In genomic region chr1:198157847-198158765, GRCh38 we compare ENCODE assay signal across 8 cellular contexts. TPM values are rescaled to one million over a fixed set of nuclear protein-coding genes. Genes with fewer than 3 reads are reported as not detected.
DNase-seq lines count a peak whose midpoint lies in the region; ATAC-seq, FAIRE-seq and TF ChIP-seq lines count a peak whose summit lies in the region.

No MANE protein-coding gene starts in this region.

- no peaks in the 10 kb centered on the region for H3K9me3 ChIP-seq in H1 (ENCODE audit: insufficient read depth in 2 of 2, low read depth in 1 of 2, low read length in 1 of 2)
- H3K9me3 ChIP-seq in naive thymus-derived CD4-positive, alpha-beta T cell (ENCODE audit: control insufficient read depth in 2 of 3, low read length in 3 of 3): no peaks in the 10 kb centered on the region

- H3K36me3 Mint-ChIP-seq in CD14-positive monocyte: no peaks in the 10 kb centered on the region
- peaks cover 0 to 10% (median 0%) of the 10 kb centered on the region in 5 donors for H3K36me3 Mint-ChIP-seq in naive thymus-derived CD4-positive, alpha-beta T cell

- no peak for TF ChIP-seq EP300 in H1 (IDR thresholded peaks at IDR 0.05; ENCODE audit: borderline replicate concordance in 1 of 2, low read depth in 2 of 2, low read length in 2 of 2)

- TF ChIP-seq RAD21 in H1 (IDR thresholded peaks at IDR 0.05 in 1 of 2, conservative IDR thresholded peaks at IDR 0.05 in 1 of 2; ENCODE audit: low read depth in 2 of 2, low read length in 2 of 2): no peak

- in situ Hi-C loops in SK-MEL-5 (cut with HindIII; ENCODE audit: low pct_unique_long_range_greater_than_20kb, low sequenced_read_pairs): no loop called here

- no peaks in the 10 kb centered on the region for H4K20me1 ChIP-seq in H1 (replicated peaks in 1 of 2; ENCODE audit: control insufficient read depth in 1 of 2, insufficient read depth in 2 of 2, low read length in 2 of 2)

- no peaks in the 10 kb centered on the region for H3K9me3 Mint-ChIP-seq in CD14-positive monocyte
- H3K9me3 Mint-ChIP-seq in naive thymus-derived CD4-positive, alpha-beta T cell: peaks cover 0 to 2% (median 0%) of the 10 kb centered on the region in 11 donors

- H3K36me3 ChIP-seq in H1 (ENCODE audit: control insufficient read depth in 2 of 4, insufficient read depth in 4 of 4, low read length in 3 of 4): no peaks in the 10 kb centered on the region
- H3K36me3 ChIP-seq in naive thymus-derived CD4-positive, alpha-beta T cell (ENCODE audit: control insufficient read depth in 2 of 3, insufficient read depth in 3 of 3, low read length in 3 of 3): peaks cover 0 to 10% (median 0%) of the 10 kb centered on the region in 3 experiments

- peak overlapping the region; percentile 84 to 85 for H3K4me2 ChIP-seq in H1 (ENCODE audit: insufficient read depth in 1 of 2, low read depth in 2 of 2, low read length in 2 of 2)

- no peak for DNase-seq in CD14-positive monocyte (ENCODE audit: low spot score)
- DNase-seq in H4 (ENCODE audit: low spot score): peak; percentile 20
- peak; percentile 22 for DNase-seq in SK-MEL-5 (ENCODE audit: low read depth, low spot score)
- DNase-seq in H1 (ENCODE audit: low read depth in 1 of 2, low spot score in 2 of 2): no peak
- peak in 5 of 9 donors; percentile 43 to 50 (median 47) for DNase-seq in naive thymus-derived CD4-positive, alpha-beta T cell
- no peak for DNase-seq in DMS79 (lab: John Stamatoyannopoulos, UW)
- no peak for DNase-seq in 8988T

- CTCF ChIA-PET in H1 (lab: Charles Lee; ENCODE audit: partially characterized antibody): interaction anchor here (0.7 to 1.5 kb wide), 4 partner anchors 17 to 74 kb away, joined by 3 to 4 read pairs (median 4); no protein-coding TSS in a partner anchor
- CTCF ChIA-PET in naive thymus-derived CD4-positive, alpha-beta T cell (lab: Charles Lee): interaction anchor here (0.5 to 2.0 kb wide), 6 partner anchors 10 to 378 kb away, joined by 3 to 5 read pairs (median 3); no protein-coding TSS in a partner anchor

- H2BK20ac ChIP-seq in H1 (ENCODE audit: low read length): no peak overlapping the region

- no peak for FAIRE-seq in H1 (lab: Jason Lieb, UNC)

- intact Hi-C loops in CD14-positive monocyte (cut with micrococcal nuclease): no loop called here
- intact Hi-C loops in naive thymus-derived CD4-positive, alpha-beta T cell (cut with micrococcal nuclease): loop anchor here (1.0 to 5.0 kb wide), 22 partner anchors 15 to 1011 kb away; partner anchors contain the start of genes ASPM (in 2 of the 2), DENND1B (in 2 of the 2), C1orf53 (in 1 of the 2) and LHX9 (in 1 of the 2)

- no peak overlapping the region for H2BK120ac ChIP-seq in H1 (replicated peaks; ENCODE audit: low read depth, low read length)

- H3K56ac ChIP-seq in H1 (replicated peaks; ENCODE audit: insufficient read length, low read depth, low read length): no peak overlapping the region

- TF ChIP-seq POLR2A in H1 (IDR thresholded peaks at IDR 0.05; ENCODE audit: control extremely low read depth in 1 of 2, low read depth in 2 of 2, low read length in 2 of 2): peak in 1 of 2 experiments; percentile 51; a peak in 1 of 3 replicates

- H3K27me3 Mint-ChIP-seq in CD14-positive monocyte (ENCODE audit: low read depth in 3 of 3): peaks cover 0 to 2% (median 0%) of the 10 kb centered on the region in 3 donors
- H3K27me3 Mint-ChIP-seq in naive thymus-derived CD4-positive, alpha-beta T cell: no peaks in the 10 kb centered on the region

- H2BK15ac ChIP-seq in H1 (ENCODE audit: low read length): no peak overlapping the region

- H2AFZ ChIP-seq in H1 (ENCODE audit: low read length): peak overlapping the region; percentile 63

- H4K8ac ChIP-seq in H1 (ENCODE audit: extremely low read depth, insufficient read depth, low read length): peak overlapping the region; percentile 19; the same call in 1 of the 2 replicates

- no peak overlapping the region for H4K5ac ChIP-seq in H1 (ENCODE audit: insufficient read length, low read depth, low read length)

- peak overlapping the region; percentile 65 to 90 (median 72) for H3K9ac ChIP-seq in H1 (replicated peaks in 1 of 4; ENCODE audit: extremely low read depth in 1 of 4, low read depth in 3 of 4, low read length in 3 of 4)

- WGBS in H1 (ENCODE audit: extremely low coverage in 1 of 2, insufficient coverage in 1 of 2, insufficient read length in 1 of 2, insufficient replicate concordance in 2 of 2, low coverage in 1 of 2, low lambda C conversion rate in 2 of 2, missing lambda C conversion rate in 1 of 2), 2 experiments: 20% methylated on average over 17 of the region's 17 CpGs; no CpG with 5 or more reads in 1 of the 2 experiments

- H3K79me1 ChIP-seq in H1 (ENCODE audit: low read depth, low read length): peaks cover 3% of the 10 kb centered on the region; the same call in 1 of the 2 replicates

- H3K4me1 ChIP-seq in H1 (replicated peaks in 1 of 4; ENCODE audit: control insufficient read depth in 3 of 4, insufficient read depth in 4 of 4, low read length in 3 of 4): peaks cover 0 to 16% (median 6%) of the 10 kb centered on the region in 4 experiments; a peak in 6 of 7 replicates
- H3K4me1 ChIP-seq in naive thymus-derived CD4-positive, alpha-beta T cell (ENCODE audit: control insufficient read depth in 2 of 2, insufficient read depth in 2 of 2, low read length in 2 of 2): peaks cover 35 to 41% of the 10 kb centered on the region in 2 donors

- peak; percentile 11 for ATAC-seq in naive thymus-derived CD4-positive, alpha-beta T cell
- ATAC-seq in GM21737 (IDR thresholded peaks at IDR 0.05; ENCODE audit: unreplicated experiment): no peak

- no peak overlapping the region for H3K14ac ChIP-seq in H1 (ENCODE audit: insufficient read length)

- H3K4me1 Mint-ChIP-seq in CD14-positive monocyte: peaks cover 44% of the 10 kb centered on the region
- H3K4me1 Mint-ChIP-seq in naive thymus-derived CD4-positive, alpha-beta T cell: peaks cover 31 to 60% (median 52%) of the 10 kb centered on the region in 7 donors

- H2AK5ac ChIP-seq in H1 (ENCODE audit: low read depth, low read length): peak overlapping the region; percentile 44; the same call in 1 of the 2 replicates

- peak overlapping the region; percentile 70 for H3K27ac ChIP-seq in H1 (ENCODE audit: low read depth, low read length)
- peak overlapping the region; percentile 96 for H3K27ac ChIP-seq in naive thymus-derived CD4-positive, alpha-beta T cell (ENCODE audit: low read depth, low read length)

- no peaks in the 10 kb centered on the region for H3K27me3 ChIP-seq in H1 (replicated peaks in 1 of 4; ENCODE audit: control insufficient read depth in 3 of 4, extremely low read depth in 1 of 4, insufficient read depth in 3 of 4, low read length in 3 of 4)
- no peaks in the 10 kb centered on the region for H3K27me3 ChIP-seq in naive thymus-derived CD4-positive, alpha-beta T cell (ENCODE audit: control insufficient read depth in 2 of 2, insufficient read depth in 2 of 2, low read length in 2 of 2)

- H3K23me2 ChIP-seq in H1 (ENCODE audit: low read depth, low read length): peaks cover 8% of the 10 kb centered on the region; the same call in 1 of the 2 replicates

- H3K79me2 ChIP-seq in H1 (ENCODE audit: control insufficient read depth in 1 of 2, insufficient read depth in 2 of 2, low read length in 2 of 2): peaks cover 5 to 47% of the 10 kb centered on the region in 2 experiments; a peak in 2 of 4 replicates

- 0 out of 2 replicates have a peak overlapping the region, but pooled peaks have one; percentile 27 for H3K18ac ChIP-seq in H1 (ENCODE audit: extremely low read depth, low read length)

- peak overlapping the region; percentile 20; the same call in 1 of the 2 replicates for H2BK12ac ChIP-seq in H1 (ENCODE audit: low read depth, low read length)

- H3K27ac Mint-ChIP-seq in CD14-positive monocyte: peak overlapping the region; percentile 85 to 99 (median 95)
- H3K27ac Mint-ChIP-seq in naive thymus-derived CD4-positive, alpha-beta T cell: peak overlapping the region; percentile 97 to 100 (median 99)

- H3K4me3 ChIP-seq in H1 (ENCODE audit: extremely low read depth in 1 of 4, insufficient read depth in 2 of 4, low read depth in 3 of 4, low read length in 4 of 4): peak overlapping the region; percentile 70 to 92 (median 78)
- peak overlapping the region; percentile 99 for H3K4me3 ChIP-seq in naive thymus-derived CD4-positive, alpha-beta T cell (ENCODE audit: low read length)

- H3K4me3 Mint-ChIP-seq in CD14-positive monocyte: peak overlapping the region; percentile 96 to 100
- peak overlapping the region; percentile 97 to 100 (median 100) for H3K4me3 Mint-ChIP-seq in naive thymus-derived CD4-positive, alpha-beta T cell

- H3K23ac ChIP-seq in H1 (ENCODE audit: insufficient read length): no peak overlapping the region

- H2BK5ac ChIP-seq in H1 (ENCODE audit: low read depth, low read length): peak overlapping the region; percentile 41; the same call in 1 of the 2 replicates

- no peak overlapping the region for H3K4ac ChIP-seq in H1 (replicated peaks; ENCODE audit: insufficient read length, low read depth, low read length)

- POLR2A ChIA-PET in H1 (lab: Charles Lee; ENCODE audit: partially characterized antibody): interaction anchor here (1.1 to 1.6 kb wide), 3 partner anchors 17 to 157 kb away, joined by 3 to 5 read pairs (median 3); no protein-coding TSS in a partner anchor
- POLR2A ChIA-PET in naive thymus-derived CD4-positive, alpha-beta T cell (lab: Charles Lee): interaction anchor here (0.8 to 4.7 kb wide), 9 partner anchors 14 to 778 kb away, joined by 3 to 150 read pairs (median 4); no protein-coding TSS in a partner anchor

- TF ChIP-seq CTCF in CD14-positive monocyte (IDR thresholded peaks at IDR 0.05) (no peak), H1 (IDR thresholded peaks at IDR 0.05; ENCODE audit: control extremely low read depth in 1 of 3, insufficient read depth in 1 of 3, low read depth in 1 of 3, low read length in 3 of 3) (no peak)

- no peak overlapping the region for H4K91ac ChIP-seq in H1 (replicated peaks; ENCODE audit: insufficient read length, low read length)

TF ChIP-seq in H1, 55 proteins besides CTCF, POLR2A, EP300 and RAD21 (continues in another document):
- peak; percentile 84 for TF ChIP-seq CREB1 (IDR thresholded peaks at IDR 0.05)

RNA-seq across cellular contexts. Expression of gene NEK7, which starts 1.3 kb away (rescaled TPM):
- 10 to 100 TPM; 46.5 to 50.1 TPM for polyA plus RNA-seq in CD14-positive monocyte
- total RNA-seq in H4 (2014; rRNA removed; shearing (Covaris generic)): 28.0 and 36.0 TPM in 2 replicates
- total RNA-seq in SK-MEL-5 (2014; rRNA removed; shearing (Covaris generic)): 49.2 and 51.1 TPM in 2 replicates
- 25.3 and 28.8 TPM in 2 replicates for polyA plus RNA-seq in SK-MEL-5 (2015; cell fraction: cytosol; rRNA removed)
- 22.5 and 40.8 TPM in 2 replicates for polyA plus RNA-seq in SK-MEL-5 (2015; cell fraction: nucleus; rRNA removed)
- total RNA-seq in H1 (2021; fragmentation: NEBNext Ultra II Directional; extraction: Animal tissue kit (Norgen Biotek cat#: 25700)): 7.8 and 10.0 TPM in 2 replicates
- 3.5 and 5.1 TPM in 2 replicates for polyA plus RNA-seq in H1 (2011; rRNA removed)
- polyA plus RNA-seq in H1 (2011; cell fraction: cytosol; rRNA removed): 4.9 TPM
- 4.8 TPM for polyA plus RNA-seq in H1 (2011; cell fraction: nucleus; rRNA removed)
- polyA plus RNA-seq in H1 (2012, experiment 1 of 2): 2.9 to 3.6 TPM (median 3.3 TPM) in 4 replicates
- 0.33 TPM for polyA plus RNA-seq in H1 (2012, experiment 2 of 2)
- 4.0 TPM for polyA plus RNA-seq in H1 (2013, experiment 1 of 2)
- polyA plus RNA-seq in H1 (2013, experiment 2 of 2): 3.5 TPM
- polyA minus RNA-seq in H1 (2011; rRNA and poly(A)+ RNA removed): 14.2 and 15.6 TPM in 2 replicates
- polyA minus RNA-seq in H1 (2011; cell fraction: cytosol; rRNA and poly(A)+ RNA removed): 13.2 TPM
- polyA minus RNA-seq in H1 (2011; cell fraction: nucleus; rRNA and poly(A)+ RNA removed): 19.6 TPM
- total RNA-seq in naive thymus-derived CD4-positive, alpha-beta T cell: 10 to 100 TPM; 25.1 to 68.4 (median 61.3) TPM
- 10 to 100 TPM; 28.8 to 30.4 TPM for polyA plus RNA-seq in naive thymus-derived CD4-positive, alpha-beta T cell

Comparison
In these comparisons a context has a peak if more than half of its experiments do, and no peak if none do; other contexts are left out.
1. DNase-seq: peak in H4 (single experiment), SK-MEL-5 (single experiment) and naive thymus-derived CD4-positive, alpha-beta T cell (5 of 9); none in CD14-positive monocyte (single experiment), H1 (0 of 2), DMS79 (single experiment) and 8988T (single experiment).
2. intact Hi-C loops: an anchor here in naive thymus-derived CD4-positive, alpha-beta T cell (1.0 to 5.0 kb wide); none called in CD14-positive monocyte.